Comparison of ENCODE assay signal across 18 cellular contexts in the genomic region with DNA sequence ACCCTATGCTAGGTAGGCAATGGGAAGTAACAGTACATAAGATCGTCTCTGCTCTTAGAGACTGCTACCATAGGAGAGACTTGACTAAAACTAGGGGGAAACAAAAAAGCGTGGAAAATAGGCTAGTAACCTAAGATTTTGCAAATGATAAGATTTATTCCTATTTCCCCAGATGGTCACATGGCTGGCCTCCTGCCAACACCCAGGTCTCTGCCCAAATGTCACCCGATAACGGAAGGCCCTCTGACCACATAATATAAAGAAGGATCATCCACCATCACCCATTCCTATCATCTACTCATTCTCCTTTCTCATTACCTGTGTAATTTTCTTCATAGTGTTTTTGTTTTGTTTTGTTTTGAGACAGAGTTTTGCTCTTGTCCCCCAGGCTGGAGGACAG.
"Had no signal": no experiment of that assay in that cellular context is flagged by ENCODE, and none has a peak within 500 bp of the region (broad histone marks: within the 10 kb centered on the region; RNA-seq: fewer than 3 reads in every experiment).

No MANE protein-coding gene starts in this region.

- ATAC-seq: activated T-cell treated with anti-CD3 and anti-CD28 coated beads, Interleukin-2, amount 50 U/mL, for 72 hours; heart right ventricle; left ventricle myocardium superior; stimulated activated naive CD8-positive, alpha-beta T cell treated with anti-CD3 and anti-CD28 coated beads, Interleukin-15, Interleukin-2, amounts not matched to agents 100 U/mL and 50 U/mL, for 24 hours had no signal

- H3K27me3 ChIP-seq: esophagus muscularis mucosa, heart right ventricle, right atrium auricular region had no signal

- DNase-seq: activated CD4-positive, alpha-beta T cell treated with anti-CD3 and anti-CD28 coated beads, Interleukin-2, amount 50 U/mL, for 4 hours; activated effector memory CD4-positive, alpha-beta T cell treated with anti-CD3 and anti-CD28 coated beads, Interleukin-2, amount 50 U/mL, for 16 hours; activated naive CD4-positive, alpha-beta T cell treated with anti-CD3 and anti-CD28 coated beads, Interleukin-2, amount 50 U/mL, for 16 hours; activated T-cell treated with anti-CD3 and anti-CD28 coated beads, Interleukin-2, amount 50 U/mL, for 72 hours; effector CD8-positive, alpha-beta T cell; heart right ventricle; immature natural killer cell; left ventricle myocardium superior; stimulated activated naive CD8-positive, alpha-beta T cell treated with anti-CD3 and anti-CD28 coated beads, Interleukin-15, Interleukin-2, amounts not matched to agents 100 U/mL and 50 U/mL, for 24 hours; WERI-Rb-1 had no signal

- H3K4me1 ChIP-seq: breast epithelium had no signal

- H3K9me3 Mint-ChIP-seq: activated T-cell treated with anti-CD3 and anti-CD28 coated beads, Interleukin-2, amount 50 U/mL, for 72 hours; immature natural killer cell; memory B cell had no signal

- FAIRE-seq: astrocyte, urothelium cell line had no signal

- H3K27ac ChIP-seq: coronary artery, esophagus muscularis mucosa, heart right ventricle, right atrium auricular region, WERI-Rb-1 had no signal

- H3K9me3 ChIP-seq: breast epithelium, esophagus muscularis mucosa, heart right ventricle, right atrium auricular region, tibial nerve had no signal

- H3K27ac Mint-ChIP-seq: activated T-cell treated with anti-CD3 and anti-CD28 coated beads, Interleukin-2, amount 50 U/mL, for 72 hours; immature natural killer cell; memory B cell had no signal

- H3K4me3 Mint-ChIP-seq: activated T-cell treated with anti-CD3 and anti-CD28 coated beads, Interleukin-2, amount 50 U/mL, for 72 hours; immature natural killer cell; memory B cell had no signal

- H3K4me3 ChIP-seq: breast epithelium, coronary artery, esophagus muscularis mucosa, heart right ventricle, right atrium auricular region, tibial nerve had no signal

- H3K27me3 Mint-ChIP-seq: memory B cell had no signal

- H3K36me3 ChIP-seq: breast epithelium, esophagus muscularis mucosa, heart right ventricle, right atrium auricular region, tibial nerve, WERI-Rb-1 had no signal

- H3K36me3 Mint-ChIP-seq: immature natural killer cell, memory B cell had no signal
